1 cellular context compared by ENCODE assay signal in the genomic region with DNA sequence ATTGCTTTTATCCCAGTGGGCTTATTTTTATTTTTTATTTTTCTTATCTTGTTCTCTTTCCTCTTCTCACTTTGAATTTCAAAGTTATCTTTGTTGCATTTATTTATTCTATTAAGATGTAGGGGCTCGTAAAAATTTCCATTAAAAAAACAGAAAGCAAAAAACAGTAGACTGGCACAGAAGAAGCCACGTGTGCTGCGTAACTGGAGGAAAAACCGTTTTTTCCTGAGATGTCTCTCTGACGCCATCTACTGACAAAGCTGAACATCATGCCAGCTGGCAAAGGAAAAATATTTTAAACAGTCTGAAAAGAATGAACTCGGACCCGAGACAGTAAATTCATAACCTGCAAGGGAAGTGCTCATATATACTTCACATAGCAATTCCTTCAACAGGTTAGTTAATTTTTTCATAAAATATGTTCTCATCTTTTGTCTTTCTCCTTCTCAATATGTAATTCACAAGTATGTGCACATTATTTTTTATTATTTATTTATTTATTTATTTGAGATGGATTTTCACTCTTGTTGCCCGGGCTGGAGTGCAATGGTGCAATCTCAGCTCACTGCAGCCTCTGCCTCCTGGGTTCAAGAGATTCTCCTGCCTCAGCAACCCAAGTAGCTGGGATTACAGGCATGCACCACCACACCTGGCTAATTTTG.
TF ChIP-seq lines count a peak whose summit lies in the region.

No MANE protein-coding gene starts in this region.

TF ChIP-seq in HepG2, 621 proteins besides CTCF, POLR2A, EP300 and RAD21 (continued from another document):
- TF ChIP-seq, protein P1, sequence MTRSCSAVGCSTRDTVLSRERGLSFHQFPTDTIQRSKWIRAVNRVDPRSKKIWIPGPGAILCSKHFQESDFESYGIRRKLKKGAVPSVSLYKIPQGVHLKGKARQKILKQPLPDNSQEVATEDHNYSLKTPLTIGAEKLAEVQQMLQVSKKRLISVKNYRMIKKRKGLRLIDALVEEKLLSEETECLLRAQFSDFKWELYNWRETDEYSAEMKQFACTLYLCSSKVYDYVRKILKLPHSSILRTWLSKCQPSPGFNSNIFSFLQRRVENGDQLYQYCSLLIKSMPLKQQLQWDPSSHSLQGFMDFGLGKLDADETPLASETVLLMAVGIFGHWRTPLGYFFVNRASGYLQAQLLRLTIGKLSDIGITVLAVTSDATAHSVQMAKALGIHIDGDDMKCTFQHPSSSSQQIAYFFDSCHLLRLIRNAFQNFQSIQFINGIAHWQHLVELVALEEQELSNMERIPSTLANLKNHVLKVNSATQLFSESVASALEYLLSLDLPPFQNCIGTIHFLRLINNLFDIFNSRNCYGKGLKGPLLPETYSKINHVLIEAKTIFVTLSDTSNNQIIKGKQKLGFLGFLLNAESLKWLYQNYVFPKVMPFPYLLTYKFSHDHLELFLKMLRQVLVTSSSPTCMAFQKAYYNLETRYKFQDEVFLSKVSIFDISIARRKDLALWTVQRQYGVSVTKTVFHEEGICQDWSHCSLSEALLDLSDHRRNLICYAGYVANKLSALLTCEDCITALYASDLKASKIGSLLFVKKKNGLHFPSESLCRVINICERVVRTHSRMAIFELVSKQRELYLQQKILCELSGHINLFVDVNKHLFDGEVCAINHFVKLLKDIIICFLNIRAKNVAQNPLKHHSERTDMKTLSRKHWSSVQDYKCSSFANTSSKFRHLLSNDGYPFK (CRISPR knock-in tag; IDR thresholded peaks at IDR 0.05; ENCODE audit: borderline replicate concordance), result no peak
- TF ChIP-seq KAT8 (CRISPR knock-in tag; IDR thresholded peaks at IDR 0.05) (0 out of 2 replicates have a peak, but pooled peaks have one; percentile 35), ZNF574 (CRISPR knock-in tag; IDR thresholded peaks at IDR 0.05) (no peak), DNMT3B (CRISPR knock-in tag; conservative IDR thresholded peaks at IDR 0.05) (no peak), CREB1 (IDR thresholded peaks at IDR 0.05) (no peak), CREB1 (CRISPR knock-in tag; IDR thresholded peaks at IDR 0.05) (0 out of 2 replicates have a peak, but pooled peaks have one; percentile 25), DMAP1 (CRISPR knock-in tag; IDR thresholded peaks at IDR 0.05) (no peak), AKAP8 (CRISPR knock-in tag; IDR thresholded peaks at IDR 0.05) (no peak), ZNF784 (CRISPR knock-in tag; IDR thresholded peaks at IDR 0.05; ENCODE audit: borderline replicate concordance) (no peak), TRIM24 (CRISPR knock-in tag; IDR thresholded peaks at IDR 0.05) (no peak), GLI4 (CRISPR knock-in tag; IDR thresholded peaks at IDR 0.05; ENCODE audit: borderline replicate concordance) (no peak), AKNA (CRISPR knock-in tag; IDR thresholded peaks at IDR 0.05; ENCODE audit: borderline replicate concordance) (no peak), SRF (IDR thresholded peaks at IDR 0.05; ENCODE audit: low read depth, low read length) (no peak), STAG1 (CRISPR knock-in tag; IDR thresholded peaks at IDR 0.05) (peak; percentile 87), ZMYM4 (CRISPR knock-in tag; IDR thresholded peaks at IDR 0.05) (no peak), HMG20B (CRISPR knock-in tag; conservative IDR thresholded peaks at IDR 0.05) (no peak), ZNF296 (CRISPR knock-in tag; conservative IDR thresholded peaks at IDR 0.05) (no peak), ZFAT (CRISPR knock-in tag; conservative IDR thresholded peaks at IDR 0.05) (no peak), ZNF687 (CRISPR knock-in tag; IDR thresholded peaks at IDR 0.05) (no peak), ZBTB21 (CRISPR knock-in tag; IDR thresholded peaks at IDR 0.05) (no peak), ZNF781 (CRISPR knock-in tag; IDR thresholded peaks at IDR 0.05; ENCODE audit: borderline replicate concordance, not compliant biosample characterization) (no peak), PPARG (CRISPR knock-in tag; conservative IDR thresholded peaks at IDR 0.05) (no peak), JUND (CRISPR knock-in tag; IDR thresholded peaks at IDR 0.05) (no peak), THAP11 (CRISPR knock-in tag; IDR thresholded peaks at IDR 0.05) (0 out of 2 replicates have a peak, but pooled peaks have one; percentile 18)
- TF ChIP-seq, protein P2, sequence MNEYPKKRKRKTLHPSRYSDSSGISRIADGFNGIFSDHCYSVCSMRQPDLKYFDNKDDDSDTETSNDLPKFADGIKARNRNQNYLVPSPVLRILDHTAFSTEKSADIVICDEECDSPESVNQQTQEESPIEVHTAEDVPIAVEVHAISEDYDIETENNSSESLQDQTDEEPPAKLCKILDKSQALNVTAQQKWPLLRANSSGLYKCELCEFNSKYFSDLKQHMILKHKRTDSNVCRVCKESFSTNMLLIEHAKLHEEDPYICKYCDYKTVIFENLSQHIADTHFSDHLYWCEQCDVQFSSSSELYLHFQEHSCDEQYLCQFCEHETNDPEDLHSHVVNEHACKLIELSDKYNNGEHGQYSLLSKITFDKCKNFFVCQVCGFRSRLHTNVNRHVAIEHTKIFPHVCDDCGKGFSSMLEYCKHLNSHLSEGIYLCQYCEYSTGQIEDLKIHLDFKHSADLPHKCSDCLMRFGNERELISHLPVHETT (CRISPR knock-in tag; conservative IDR thresholded peaks at IDR 0.05), result no peak
- TF ChIP-seq, protein P3, sequence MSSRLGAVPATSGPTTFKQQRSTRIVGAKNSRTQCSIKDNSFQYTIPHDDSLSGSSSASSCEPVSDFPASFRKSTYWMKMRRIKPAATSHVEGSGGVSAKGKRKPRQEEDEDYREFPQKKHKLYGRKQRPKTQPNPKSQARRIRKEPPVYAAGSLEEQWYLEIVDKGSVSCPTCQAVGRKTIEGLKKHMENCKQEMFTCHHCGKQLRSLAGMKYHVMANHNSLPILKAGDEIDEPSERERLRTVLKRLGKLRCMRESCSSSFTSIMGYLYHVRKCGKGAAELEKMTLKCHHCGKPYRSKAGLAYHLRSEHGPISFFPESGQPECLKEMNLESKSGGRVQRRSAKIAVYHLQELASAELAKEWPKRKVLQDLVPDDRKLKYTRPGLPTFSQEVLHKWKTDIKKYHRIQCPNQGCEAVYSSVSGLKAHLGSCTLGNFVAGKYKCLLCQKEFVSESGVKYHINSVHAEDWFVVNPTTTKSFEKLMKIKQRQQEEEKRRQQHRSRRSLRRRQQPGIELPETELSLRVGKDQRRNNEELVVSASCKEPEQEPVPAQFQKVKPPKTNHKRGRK (CRISPR knock-in tag; IDR thresholded peaks at IDR 0.05), result peak; percentile 62; the same call in 1 of the 2 replicates
- TF ChIP-seq, protein P4, sequence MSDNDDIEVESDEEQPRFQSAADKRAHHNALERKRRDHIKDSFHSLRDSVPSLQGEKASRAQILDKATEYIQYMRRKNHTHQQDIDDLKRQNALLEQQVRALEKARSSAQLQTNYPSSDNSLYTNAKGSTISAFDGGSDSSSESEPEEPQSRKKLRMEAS (IDR thresholded peaks at IDR 0.05), result peak; percentile 57
- TF ChIP-seq, protein P5, sequence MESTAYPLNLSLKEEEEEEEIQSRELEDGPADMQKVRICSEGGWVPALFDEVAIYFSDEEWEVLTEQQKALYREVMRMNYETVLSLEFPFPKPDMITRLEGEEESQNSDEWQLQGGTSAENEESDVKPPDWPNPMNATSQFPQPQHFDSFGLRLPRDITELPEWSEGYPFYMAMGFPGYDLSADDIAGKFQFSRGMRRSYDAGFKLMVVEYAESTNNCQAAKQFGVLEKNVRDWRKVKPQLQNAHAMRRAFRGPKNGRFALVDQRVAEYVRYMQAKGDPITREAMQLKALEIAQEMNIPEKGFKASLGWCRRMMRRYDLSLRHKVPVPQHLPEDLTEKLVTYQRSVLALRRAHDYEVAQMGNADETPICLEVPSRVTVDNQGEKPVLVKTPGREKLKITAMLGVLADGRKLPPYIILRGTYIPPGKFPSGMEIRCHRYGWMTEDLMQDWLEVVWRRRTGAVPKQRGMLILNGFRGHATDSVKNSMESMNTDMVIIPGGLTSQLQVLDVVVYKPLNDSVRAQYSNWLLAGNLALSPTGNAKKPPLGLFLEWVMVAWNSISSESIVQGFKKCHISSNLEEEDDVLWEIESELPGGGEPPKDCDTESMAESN (CRISPR knock-in tag; conservative IDR thresholded peaks at IDR 0.05), result no peak
